10 cellular contexts compared by ENCODE assay signal in genomic region chrX:50905334-50905733, GRCh38. TPM values are rescaled to one million over a fixed set of nuclear protein-coding genes. Genes with fewer than 3 reads are reported as not detected.
DNase-seq lines count a peak whose midpoint lies in the region; ATAC-seq and TF ChIP-seq lines count a peak whose summit lies in the region.
"Had no signal": no experiment of that assay in that cellular context is flagged by ENCODE, and none has a peak within 500 bp of the region (broad histone marks: within the 10 kb centered on the region; RNA-seq: fewer than 3 reads in every experiment).

No MANE protein-coding gene starts in this region.

- H3K9me3 ChIP-seq in SJCRH30 (replicated peaks), result no peaks in the 10 kb centered on the region

- no peaks in the 10 kb centered on the region for H3K27me3 ChIP-seq in SJCRH30

- peak; percentile 54 for TF ChIP-seq CTCF in C4-2B (conservative IDR thresholded peaks at IDR 0.05)
- peak; percentile 39; the same call in 1 of the 2 replicates for TF ChIP-seq CTCF in GM12875 (IDR thresholded peaks at IDR 0.05; ENCODE audit: borderline replicate concordance, insufficient read depth, low read depth, low read length)

- H3K4me3 ChIP-seq in GM12875 (ENCODE audit: low read depth, low read length) (no peak overlapping the region), SJCRH30 (no peak overlapping the region)

- H3K27ac ChIP-seq in C4-2B, result no peak overlapping the region
- H3K27ac ChIP-seq in SJCRH30, result no peak overlapping the region

- no peaks in the 10 kb centered on the region for H3K4me1 ChIP-seq in SJCRH30

- peak; percentile 17 to 38 for DNase-seq in SJCRH30
- DNase-seq in glomerular visceral epithelial cell (ENCODE audit: extremely low spot score), result peak; percentile 4
- no peak for DNase-seq in NCI-H226
- DNase-seq: effector CD8-positive, alpha-beta T cell; NCI-H2081 treated with DMSO at 0.1 percent for 48 hours had no signal

- no peaks in the 10 kb centered on the region for H3K36me3 ChIP-seq in SJCRH30

- ATAC-seq in GM19351 (IDR thresholded peaks at IDR 0.05; ENCODE audit: unreplicated experiment), result no peak
- no peak for ATAC-seq in HG03175 (IDR thresholded peaks at IDR 0.05; ENCODE audit: unreplicated experiment)
- no peak for ATAC-seq in GM21447 (IDR thresholded peaks at IDR 0.05; ENCODE audit: unreplicated experiment)

RNA-seq across cellular contexts. Expression of gene BMP15, which starts 5.2 kb away (rescaled TPM):
- total RNA-seq in SJCRH30 (2014; rRNA removed; shearing (Covaris generic)), result not detected in 2 replicates
